In the genomic region with DNA sequence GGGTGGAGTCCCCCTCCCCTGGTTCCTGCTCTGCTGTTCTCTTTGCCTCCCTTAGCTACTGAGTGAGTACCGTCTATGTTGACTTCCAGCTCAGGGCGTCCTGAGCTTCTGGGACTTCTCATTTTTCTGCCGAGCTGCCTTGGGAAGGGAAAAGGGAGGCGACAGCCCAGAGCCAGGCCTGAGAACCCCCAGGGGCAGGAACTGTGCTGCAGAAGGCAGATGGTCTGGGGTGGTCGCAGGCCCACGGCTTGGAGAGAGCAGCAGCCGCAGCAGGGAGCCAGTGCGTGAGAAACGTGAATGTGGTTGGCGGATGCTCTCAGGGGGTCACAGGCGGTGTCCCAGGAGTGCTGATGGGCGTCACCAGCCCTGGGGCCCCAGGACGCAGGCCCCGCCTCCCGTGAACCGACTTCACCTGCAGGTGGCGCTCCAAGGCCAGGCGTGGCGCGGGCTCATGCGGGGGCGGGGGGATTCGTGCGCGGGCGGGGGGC, we compare ENCODE assay signal across 8 cellular contexts. TPM values are rescaled to one million over a fixed set of nuclear protein-coding genes. Genes with fewer than 3 reads are reported as not detected.
DNase-seq lines count a peak whose midpoint lies in the region; ATAC-seq, FAIRE-seq and TF ChIP-seq lines count a peak whose summit lies in the region.

No MANE protein-coding gene starts in this region.

- H3K4me3 ChIP-seq in BLaER1 treated with 17β-estradiol and CSF1 and Interleukin-3, amounts not matched to agents 10 nM and 100 nM = peak overlapping the region in 5 of 10 experiments; percentile 7 to 36 (median 36); a peak in 6 of 20 replicates
- H3K4me3 ChIP-seq in H1 (ENCODE audit: extremely low read depth in 1 of 4, insufficient read depth in 2 of 4, low read depth in 3 of 4, low read length in 4 of 4) = peak overlapping the region in 2 of 4 experiments; percentile 9 to 41; a peak in 1 of 8 replicates
- peak overlapping the region; percentile 35 for H3K4me3 ChIP-seq in naive thymus-derived CD4-positive, alpha-beta T cell (ENCODE audit: low read length)

- H3K9me3 Mint-ChIP-seq in activated CD8-positive, alpha-beta T cell treated with anti-CD3 and anti-CD28 coated beads for 36 hours = peaks cover 7% of the 10 kb centered on the region
- peaks cover 0 to 10% (median 0%) of the 10 kb centered on the region in 11 donors for H3K9me3 Mint-ChIP-seq in naive thymus-derived CD4-positive, alpha-beta T cell
- peaks cover 9 to 12% of the 10 kb centered on the region in 2 donors for H3K9me3 Mint-ChIP-seq in stimulated activated naive CD8-positive, alpha-beta T cell treated with anti-CD3 and anti-CD28 coated beads, Interleukin-15, amount 100 ng/mL, for 72 hours

- WGBS in H1 (ENCODE audit: extremely low coverage in 1 of 2, insufficient coverage in 1 of 2, insufficient read length in 1 of 2, insufficient replicate concordance in 2 of 2, low coverage in 1 of 2, low lambda C conversion rate in 2 of 2, missing lambda C conversion rate in 1 of 2), 2 experiments = 14% methylated on average over 17 of the region's 26 CpGs; no CpG with 5 or more reads in 1 of the 2 experiments

- ATAC-seq in GM21619 (IDR thresholded peaks at IDR 0.05; ENCODE audit: unreplicated experiment) (peak; percentile 51), HG03045 (IDR thresholded peaks at IDR 0.05; ENCODE audit: unreplicated experiment) (no peak)
- peak; percentile 76 for ATAC-seq in activated CD8-positive, alpha-beta T cell treated with anti-CD3 and anti-CD28 coated beads for 36 hours
- ATAC-seq in naive thymus-derived CD4-positive, alpha-beta T cell = peak; percentile 94
- ATAC-seq in stimulated activated naive CD8-positive, alpha-beta T cell treated with anti-CD3 and anti-CD28 coated beads, Interleukin-15, amount 100 ng/mL, for 72 hours = peak; percentile 53

- H3K4me1 ChIP-seq in BLaER1 treated with 17β-estradiol and CSF1 and Interleukin-3, amounts not matched to agents 10 nM and 100 nM = peaks cover 40 to 77% (median 71%) of the 10 kb centered on the region in 10 experiments
- peaks cover 0 to 12% (median 9%) of the 10 kb centered on the region in 4 experiments; a peak in 6 of 7 replicates for H3K4me1 ChIP-seq in H1 (replicated peaks in 1 of 4; ENCODE audit: control insufficient read depth in 3 of 4, insufficient read depth in 4 of 4, low read length in 3 of 4)
- H3K4me1 ChIP-seq in naive thymus-derived CD4-positive, alpha-beta T cell (ENCODE audit: control insufficient read depth in 2 of 2, insufficient read depth in 2 of 2, low read length in 2 of 2) = peaks cover 5 to 6% of the 10 kb centered on the region in 2 donors

- H4K5ac ChIP-seq in H1 (ENCODE audit: insufficient read length, low read depth, low read length) = peak overlapping the region; percentile 86

- peak overlapping the region; percentile 53 for H3K4ac ChIP-seq in H1 (replicated peaks; ENCODE audit: insufficient read length, low read depth, low read length)

- intact Hi-C loops in activated CD8-positive, alpha-beta T cell treated with anti-CD3 and anti-CD28 coated beads for 36 hours (cut with micrococcal nuclease) = loop anchor here (5.0 kb wide), 1 partner anchor 65 kb away; no protein-coding TSS in a partner anchor
- intact Hi-C loops in naive thymus-derived CD4-positive, alpha-beta T cell (cut with micrococcal nuclease) = loop anchor here (1.0 to 5.0 kb wide), 4 partner anchors 60 to 250 kb away; no protein-coding TSS in a partner anchor

- H2AFZ ChIP-seq in H1 (ENCODE audit: low read length) = no peak overlapping the region; the same call in 1 of the 2 replicates

- H3K27me3 Mint-ChIP-seq in activated CD8-positive, alpha-beta T cell treated with anti-CD3 and anti-CD28 coated beads for 36 hours = no peaks in the 10 kb centered on the region
- H3K27me3 Mint-ChIP-seq in naive thymus-derived CD4-positive, alpha-beta T cell = no peaks in the 10 kb centered on the region
- no peaks in the 10 kb centered on the region for H3K27me3 Mint-ChIP-seq in stimulated activated naive CD8-positive, alpha-beta T cell treated with anti-CD3 and anti-CD28 coated beads, Interleukin-15, amount 100 ng/mL, for 72 hours

- POLR2A ChIA-PET in activated CD8-positive, alpha-beta T cell treated with anti-CD3 and anti-CD28 coated beads for 36 hours (lab: Charles Lee) = no interaction called here
- POLR2A ChIA-PET in H1 (lab: Charles Lee; ENCODE audit: partially characterized antibody) = no interaction called here
- POLR2A ChIA-PET in naive thymus-derived CD4-positive, alpha-beta T cell (lab: Charles Lee) = interaction anchor here (1.0 kb wide), 1 partner anchor 65 kb away, joined by 7 read pairs; no protein-coding TSS in a partner anchor

- H3K4me3 Mint-ChIP-seq in activated CD8-positive, alpha-beta T cell treated with anti-CD3 and anti-CD28 coated beads for 36 hours = peak overlapping the region; percentile 62
- peak overlapping the region in 9 of 10 donors; percentile 29 to 76 (median 62) for H3K4me3 Mint-ChIP-seq in naive thymus-derived CD4-positive, alpha-beta T cell
- H3K4me3 Mint-ChIP-seq in stimulated activated naive CD8-positive, alpha-beta T cell treated with anti-CD3 and anti-CD28 coated beads, Interleukin-15, amount 100 ng/mL, for 72 hours = peak overlapping the region; percentile 39 to 69

- H2AK5ac ChIP-seq in H1 (ENCODE audit: low read depth, low read length) = 0 out of 2 replicates have a peak overlapping the region, but pooled peaks have one; percentile 58

- TF ChIP-seq RAD21 in H1 (IDR thresholded peaks at IDR 0.05 in 1 of 2, conservative IDR thresholded peaks at IDR 0.05 in 1 of 2; ENCODE audit: low read depth in 2 of 2, low read length in 2 of 2) = peak; percentile 68 to 76

- no peaks in the 10 kb centered on the region for H3K36me3 ChIP-seq in BLaER1 treated with 17β-estradiol and CSF1 and Interleukin-3, amounts not matched to agents 10 nM and 100 nM
- H3K36me3 ChIP-seq in H1 (ENCODE audit: control insufficient read depth in 2 of 4, insufficient read depth in 4 of 4, low read length in 3 of 4) = no peaks in the 10 kb centered on the region
- H3K36me3 ChIP-seq in naive thymus-derived CD4-positive, alpha-beta T cell (ENCODE audit: control insufficient read depth in 2 of 3, insufficient read depth in 3 of 3, low read length in 3 of 3) = no peaks in the 10 kb centered on the region

- no peak overlapping the region for H3K23ac ChIP-seq in H1 (ENCODE audit: insufficient read length)

- FAIRE-seq in H1 (lab: Jason Lieb, UNC) = no peak

- DNase-seq in NCI-H146 (lab: John Stamatoyannopoulos, UW) = peak; percentile 54
- DNase-seq in activated CD8-positive, alpha-beta T cell treated with anti-CD3 and anti-CD28 coated beads for 36 hours = peak; percentile 86
- peak in 1 of 2 experiments; percentile 98 for DNase-seq in H1 (ENCODE audit: low read depth in 1 of 2, low spot score in 2 of 2)
- DNase-seq in naive thymus-derived CD4-positive, alpha-beta T cell = peak; percentile 63 to 87 (median 77)
- peak; percentile 79 for DNase-seq in stimulated activated naive CD8-positive, alpha-beta T cell treated with anti-CD3 and anti-CD28 coated beads, Interleukin-15, amount 100 ng/mL, for 72 hours

- H3K23me2 ChIP-seq in H1 (ENCODE audit: low read depth, low read length) = peaks cover 8% of the 10 kb centered on the region; the same call in 1 of the 2 replicates

- peaks cover 0 to 34% (median 5%) of the 10 kb centered on the region in 11 experiments; a peak in 7 of 22 replicates for H4K20me1 ChIP-seq in BLaER1 treated with 17β-estradiol and CSF1 and Interleukin-3, amounts not matched to agents 10 nM and 100 nM
- peaks cover 0 to 7% of the 10 kb centered on the region in 2 experiments for H4K20me1 ChIP-seq in H1 (replicated peaks in 1 of 2; ENCODE audit: control insufficient read depth in 1 of 2, insufficient read depth in 2 of 2, low read length in 2 of 2)

- peaks cover 0 to 45% (median 26%) of the 10 kb centered on the region in 11 experiments; a peak in 16 of 22 replicates for H3K27me3 ChIP-seq in BLaER1 treated with 17β-estradiol and CSF1 and Interleukin-3, amounts not matched to agents 10 nM and 100 nM
- H3K27me3 ChIP-seq in H1 (replicated peaks in 1 of 4; ENCODE audit: control insufficient read depth in 3 of 4, extremely low read depth in 1 of 4, insufficient read depth in 3 of 4, low read length in 3 of 4) = no peaks in the 10 kb centered on the region
- H3K27me3 ChIP-seq in naive thymus-derived CD4-positive, alpha-beta T cell (ENCODE audit: control insufficient read depth in 2 of 2, insufficient read depth in 2 of 2, low read length in 2 of 2) = no peaks in the 10 kb centered on the region

- H4K8ac ChIP-seq in H1 (ENCODE audit: extremely low read depth, insufficient read depth, low read length) = peak overlapping the region; percentile 93

- peak overlapping the region; percentile 64 for H2BK120ac ChIP-seq in H1 (replicated peaks; ENCODE audit: low read depth, low read length)

- no peak for TF ChIP-seq POLR2A in H1 (IDR thresholded peaks at IDR 0.05; ENCODE audit: control extremely low read depth in 1 of 2, low read depth in 2 of 2, low read length in 2 of 2)

- CTCF ChIA-PET in activated CD8-positive, alpha-beta T cell treated with anti-CD3 and anti-CD28 coated beads for 36 hours (lab: Charles Lee) = interaction anchor here (0.7 to 1.0 kb wide), 2 partner anchors 11 to 59 kb away, joined by 3 to 4 read pairs; no protein-coding TSS in a partner anchor
- CTCF ChIA-PET in H1 (lab: Charles Lee; ENCODE audit: partially characterized antibody) = interaction anchor here (0.6 to 1.1 kb wide), 13 partner anchors 12 to 1509 kb away, joined by 3 to 10 read pairs (median 3); no protein-coding TSS in a partner anchor
- CTCF ChIA-PET in naive thymus-derived CD4-positive, alpha-beta T cell (lab: Charles Lee) = interaction anchor here (0.6 to 0.8 kb wide), 6 partner anchors 14 to 66 kb away, joined by 3 to 12 read pairs (median 3); no protein-coding TSS in a partner anchor

- H3K14ac ChIP-seq in H1 (ENCODE audit: insufficient read length) = no peak overlapping the region

- H2BK5ac ChIP-seq in H1 (ENCODE audit: low read depth, low read length) = peak overlapping the region; percentile 55; the same call in 1 of the 2 replicates

- peak overlapping the region; percentile 90 for H3K18ac ChIP-seq in H1 (ENCODE audit: extremely low read depth, low read length)

- H3K36me3 Mint-ChIP-seq in activated CD8-positive, alpha-beta T cell treated with anti-CD3 and anti-CD28 coated beads for 36 hours (ENCODE audit: low read depth) = no peaks in the 10 kb centered on the region
- peaks cover 0 to 7% (median 0%) of the 10 kb centered on the region in 5 donors for H3K36me3 Mint-ChIP-seq in naive thymus-derived CD4-positive, alpha-beta T cell

- no peaks in the 10 kb centered on the region for H3K9me3 ChIP-seq in BLaER1 treated with 17β-estradiol and CSF1 and Interleukin-3, amounts not matched to agents 10 nM and 100 nM (replicated peaks in 1 of 11)
- no peaks in the 10 kb centered on the region for H3K9me3 ChIP-seq in H1 (ENCODE audit: insufficient read depth in 2 of 2, low read depth in 1 of 2, low read length in 1 of 2)
- no peaks in the 10 kb centered on the region for H3K9me3 ChIP-seq in naive thymus-derived CD4-positive, alpha-beta T cell (ENCODE audit: control insufficient read depth in 2 of 3, low read length in 3 of 3)

- peak overlapping the region; percentile 81 for H3K27ac Mint-ChIP-seq in activated CD8-positive, alpha-beta T cell treated with anti-CD3 and anti-CD28 coated beads for 36 hours
- peak overlapping the region in 7 of 9 donors; percentile 43 to 82 (median 70) for H3K27ac Mint-ChIP-seq in naive thymus-derived CD4-positive, alpha-beta T cell
- H3K27ac Mint-ChIP-seq in stimulated activated naive CD8-positive, alpha-beta T cell treated with anti-CD3 and anti-CD28 coated beads, Interleukin-15, amount 100 ng/mL, for 72 hours = peak overlapping the region; percentile 63 to 97

- H3K4me1 Mint-ChIP-seq in activated CD8-positive, alpha-beta T cell treated with anti-CD3 and anti-CD28 coated beads for 36 hours (ENCODE audit: low read depth) = peaks cover 6% of the 10 kb centered on the region
- peaks cover 3 to 22% (median 11%) of the 10 kb centered on the region in 7 donors for H3K4me1 Mint-ChIP-seq in naive thymus-derived CD4-positive, alpha-beta T cell
- H3K4me1 Mint-ChIP-seq in stimulated activated naive CD8-positive, alpha-beta T cell treated with anti-CD3 and anti-CD28 coated beads, Interleukin-15, amount 100 ng/mL, for 72 hours = peaks cover 26% of the 10 kb centered on the region

- H3K79me2 ChIP-seq in H1 (ENCODE audit: control insufficient read depth in 1 of 2, insufficient read depth in 2 of 2, low read length in 2 of 2) = no peaks in the 10 kb centered on the region

- peak overlapping the region; percentile 29 to 69 (median 60); a peak in 19 of 22 replicates for H3K9ac ChIP-seq in BLaER1 treated with 17β-estradiol and CSF1 and Interleukin-3, amounts not matched to agents 10 nM and 100 nM
- H3K9ac ChIP-seq in H1 (replicated peaks in 1 of 4; ENCODE audit: extremely low read depth in 1 of 4, low read depth in 3 of 4, low read length in 3 of 4) = no peak overlapping the region

- TF ChIP-seq EP300 in H1 (IDR thresholded peaks at IDR 0.05; ENCODE audit: borderline replicate concordance in 1 of 2, low read depth in 2 of 2, low read length in 2 of 2) = no peak

- H3K56ac ChIP-seq in H1 (replicated peaks; ENCODE audit: insufficient read length, low read depth, low read length) = no peak overlapping the region

- peak overlapping the region; percentile 75 to 95 (median 84) for H3K4me2 ChIP-seq in BLaER1 treated with 17β-estradiol and CSF1 and Interleukin-3, amounts not matched to agents 10 nM and 100 nM
- H3K4me2 ChIP-seq in H1 (ENCODE audit: insufficient read depth in 1 of 2, low read depth in 2 of 2, low read length in 2 of 2) = peak overlapping the region in 1 of 2 experiments; percentile 59; a peak in 3 of 4 replicates

- H3K27ac ChIP-seq in BLaER1 treated with 17β-estradiol and CSF1 and Interleukin-3, amounts not matched to agents 10 nM and 100 nM = peak overlapping the region; percentile 47 to 72 (median 60); a peak in 19 of 22 replicates
- H3K27ac ChIP-seq in H1 (ENCODE audit: low read depth, low read length) = no peak overlapping the region
- peak overlapping the region; percentile 2 for H3K27ac ChIP-seq in naive thymus-derived CD4-positive, alpha-beta T cell (ENCODE audit: low read depth, low read length)

- H3K79me1 ChIP-seq in H1 (ENCODE audit: low read depth, low read length) = no peaks in the 10 kb centered on the region

- TF ChIP-seq CTCF in activated CD8-positive, alpha-beta T cell treated with anti-CD3 and anti-CD28 coated beads for 36 hours (IDR thresholded peaks at IDR 0.05) = peak; percentile 38
- TF ChIP-seq CTCF in H1 (IDR thresholded peaks at IDR 0.05; ENCODE audit: control extremely low read depth in 1 of 3, insufficient read depth in 1 of 3, low read depth in 1 of 3, low read length in 3 of 3) = peak in 2 of 3 experiments; percentile 71 to 77; a peak in 3 of 4 replicates

- H4K91ac ChIP-seq in H1 (replicated peaks; ENCODE audit: insufficient read length, low read length) = peak overlapping the region; percentile 5

- no peak overlapping the region for H2BK20ac ChIP-seq in H1 (ENCODE audit: low read length)

- peak overlapping the region; percentile 25; the same call in 1 of the 2 replicates for H2BK15ac ChIP-seq in H1 (ENCODE audit: low read length)

- H2BK12ac ChIP-seq in H1 (ENCODE audit: low read depth, low read length) = peak overlapping the region; percentile 9; the same call in 1 of the 2 replicates

RNA-seq across cellular contexts. Expression of a gene that starts 9.2 kb away (rescaled TPM):
- 1 to 10 TPM; 6.0 to 6.6 TPM for total RNA-seq in activated CD8-positive, alpha-beta T cell treated with anti-CD3 and anti-CD28 coated beads for 36 hours
- total RNA-seq in H1 (2021; fragmentation: NEBNext Ultra II Directional; extraction: Animal tissue kit (Norgen Biotek cat#: 25700)) = 10.8 and 11.0 TPM in 2 replicates
- polyA plus RNA-seq in H1 (2011; rRNA removed) = 5.3 and 9.4 TPM in 2 replicates
- polyA plus RNA-seq in H1 (2011; cell fraction: cytosol; rRNA removed) = 7.2 TPM
- polyA plus RNA-seq in H1 (2011; cell fraction: nucleus; rRNA removed) = 17.0 TPM
- 4.8 to 8.4 TPM (median 8.0 TPM) in 4 replicates for polyA plus RNA-seq in H1 (2012, experiment 1 of 2)
- polyA plus RNA-seq in H1 (2012, experiment 2 of 2) = 6.0 TPM
- 6.0 TPM for polyA plus RNA-seq in H1 (2013, experiment 1 of 2)
- polyA plus RNA-seq in H1 (2013, experiment 2 of 2) = 5.5 TPM
- 1.2 and 1.4 TPM in 2 replicates for polyA minus RNA-seq in H1 (2011; rRNA and poly(A)+ RNA removed)
- 5.2 TPM for polyA minus RNA-seq in H1 (2011; cell fraction: cytosol; rRNA and poly(A)+ RNA removed)
- 7.0 TPM for polyA minus RNA-seq in H1 (2011; cell fraction: nucleus; rRNA and poly(A)+ RNA removed)
- 10 to 100 TPM in 4 of 5 experiments, 1 to 10 TPM in 1; 9.1 to 22.2 (median 12.1) TPM for total RNA-seq in naive thymus-derived CD4-positive, alpha-beta T cell
- 1 to 10 TPM; 1.5 to 3.6 TPM for polyA plus RNA-seq in naive thymus-derived CD4-positive, alpha-beta T cell

RNA-seq across cellular contexts. Expression of a gene that starts 55.8 kb away (rescaled TPM):
- total RNA-seq in activated CD8-positive, alpha-beta T cell treated with anti-CD3 and anti-CD28 coated beads for 36 hours = 1 to 10 TPM; 2.7 to 3.5 TPM
- total RNA-seq in H1 (2021; fragmentation: NEBNext Ultra II Directional; extraction: Animal tissue kit (Norgen Biotek cat#: 25700)) = 3.8 and 4.3 TPM in 2 replicates
- 1.2 and 2.0 TPM in 2 replicates for polyA plus RNA-seq in H1 (2011; rRNA removed)
- polyA plus RNA-seq in H1 (2011; cell fraction: cytosol; rRNA removed) = 3.1 TPM
- 8.2 TPM for polyA plus RNA-seq in H1 (2011; cell fraction: nucleus; rRNA removed)
- 2.8 to 4.0 TPM (median 2.9 TPM) in 4 replicates for polyA plus RNA-seq in H1 (2012, experiment 1 of 2)
- 1.7 TPM for polyA plus RNA-seq in H1 (2012, experiment 2 of 2)
- 3.6 TPM for polyA plus RNA-seq in H1 (2013, experiment 1 of 2)
- polyA plus RNA-seq in H1 (2013, experiment 2 of 2) = 2.5 TPM
- polyA minus RNA-seq in H1 (2011; rRNA and poly(A)+ RNA removed) = 1.1 and 1.6 TPM in 2 replicates
- polyA minus RNA-seq in H1 (2011; cell fraction: cytosol; rRNA and poly(A)+ RNA removed) = 0.88 TPM
- 4.0 TPM for polyA minus RNA-seq in H1 (2011; cell fraction: nucleus; rRNA and poly(A)+ RNA removed)
- 10 to 100 TPM in 1 of 5 experiments, 1 to 10 TPM in 4; 3.4 to 10.8 (median 7.1) TPM for total RNA-seq in naive thymus-derived CD4-positive, alpha-beta T cell
- 1 to 10 TPM; 1.8 to 4.9 TPM for polyA plus RNA-seq in naive thymus-derived CD4-positive, alpha-beta T cell

Comparison
In these comparisons a context has a peak if more than half of its experiments do, and no peak if none do; other contexts are left out.
1. H3K9ac ChIP-seq: peak in BLaER1 treated with 17β-estradiol and CSF1 and Interleukin-3, amounts not matched to agents 10 nM and 100 nM (11 of 11); none in H1 (0 of 4).
2. Peak in every context shown above with its lines, with median percentiles within 50 percentile points of each other: H3K27ac Mint-ChIP-seq and H3K4me3 Mint-ChIP-seq.